In the genomic region with DNA sequence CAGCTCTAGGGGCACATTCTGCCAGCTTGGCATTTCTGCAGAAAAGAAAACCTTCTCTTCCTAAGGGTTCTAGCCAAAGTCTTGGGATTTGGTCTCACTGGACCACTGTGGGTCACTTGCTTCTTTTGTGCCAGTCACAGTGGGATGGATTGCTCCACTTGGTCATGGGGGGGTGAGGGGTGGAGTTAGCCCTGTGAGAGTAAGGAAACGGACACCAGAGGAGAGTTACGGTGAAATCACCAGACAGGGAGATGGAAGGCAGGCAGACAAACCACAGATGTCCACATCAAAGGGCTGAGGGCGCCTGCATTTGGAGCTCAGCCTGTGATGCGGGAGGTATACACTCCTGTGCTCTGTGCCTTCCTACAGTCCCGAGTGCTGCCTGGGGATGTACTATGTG, we compare ENCODE assay signal across 17 cellular contexts. TPM values are rescaled to one million over a fixed set of nuclear protein-coding genes. Genes with fewer than 3 reads are reported as not detected.
A peak's percentile ranks its signal among the peaks of the same experiment; 100 is the strongest.
DNase-seq lines count a peak whose midpoint lies in the region; ATAC-seq, FAIRE-seq and TF ChIP-seq lines count a peak whose summit lies in the region.
"Had no signal": no experiment of that assay in that cellular context is flagged by ENCODE, and none has a peak within 500 bp of the region (broad histone marks: within the 10 kb centered on the region; RNA-seq: fewer than 3 reads in every experiment).

No MANE protein-coding gene starts in this region.

- H3K36me3 ChIP-seq in K562 (ENCODE audit: control insufficient read depth, insufficient read depth, low read length), result no peaks in the 10 kb centered on the region
- H3K36me3 ChIP-seq in transverse colon, result no peaks in the 10 kb centered on the region
- H3K36me3 ChIP-seq: BLaER1, SJSA1 had no signal

- TF ChIP-seq RAD21 in K562 (CRISPR knock-in tag; conservative IDR thresholded peaks at IDR 0.05 in 1 of 2, IDR thresholded peaks at IDR 0.05 in 1 of 2), result no peak

- FAIRE-seq in K562 (lab: Jason Lieb, UNC), result no peak
- FAIRE-seq: HepG2 had no signal

- TF ChIP-seq CTCF in K562 (IDR thresholded peaks at IDR 0.05 in 2 of 3, conservative IDR thresholded peaks at IDR 0.05 in 1 of 3; ENCODE audit: insufficient read depth in 2 of 3, low read depth in 1 of 3, low read length in 3 of 3), result no peak
- no peak for TF ChIP-seq CTCF in transverse colon (IDR thresholded peaks at IDR 0.05)

- no peak overlapping the region for H2AFZ ChIP-seq in K562 (ENCODE audit: low read depth, low read length)

- peaks cover 6% of the 10 kb centered on the region for H3K36me3 Mint-ChIP-seq in T-helper 17 cell (ENCODE audit: low read depth)

- intact Hi-C loops in K562 (cut with micrococcal nuclease), result no loop called here
- intact Hi-C loops in transverse colon (cut with DNase I; ENCODE audit: low total_unique reads), result no loop called here

- TF ChIP-seq POLR2A in K562 (conservative IDR thresholded peaks at IDR 0.05) (no peak), transverse colon (IDR thresholded peaks at IDR 0.05) (no peak)

- H3K9me1 ChIP-seq in K562 (ENCODE audit: control insufficient read depth, insufficient read depth, low read length), result no peaks in the 10 kb centered on the region

- TF ChIP-seq EP300 in K562 (IDR thresholded peaks at IDR 0.05; ENCODE audit: low read length) (no peak), transverse colon (IDR thresholded peaks at IDR 0.05; ENCODE audit: low read depth) (no peak)

- H3K9me3 ChIP-seq in K562 (replicated peaks; ENCODE audit: control insufficient read depth, insufficient read depth, low read depth, low read length), result no peaks in the 10 kb centered on the region; the same call in 1 of the 2 replicates
- peaks cover 0 to 3% of the 10 kb centered on the region in 2 donors for H3K9me3 ChIP-seq in transverse colon
- H3K9me3 ChIP-seq in T-helper 17 cell (ENCODE audit: control insufficient read depth, low read length, poor library complexity, severe bottlenecking), result no peaks in the 10 kb centered on the region

- H3K4me3 ChIP-seq in K562 (no peak overlapping the region), transverse colon (no peak overlapping the region)
- H3K4me3 ChIP-seq: BLaER1, SJSA1 had no signal

- H3K4me1 ChIP-seq in K562 (replicated peaks in 1 of 2; ENCODE audit: control insufficient read depth in 2 of 2, insufficient read depth in 2 of 2, low read length in 2 of 2), result no peaks in the 10 kb centered on the region
- H3K4me1 ChIP-seq in transverse colon, result peaks cover 13 to 20% (median 17%) of the 10 kb centered on the region in 4 donors
- H3K4me1 ChIP-seq: BLaER1, SJSA1 had no signal

- no peak overlapping the region for H3K4me3 Mint-ChIP-seq in T-helper 17 cell

- no peak overlapping the region for H3K9ac ChIP-seq in K562 (ENCODE audit: insufficient read depth in 1 of 2, low read depth in 2 of 2, low read length in 2 of 2)
- H3K9ac ChIP-seq: BLaER1 had no signal

- H4K20me1 ChIP-seq in K562 (replicated peaks; ENCODE audit: control insufficient read depth, insufficient read depth, low read length), result no peaks in the 10 kb centered on the region
- H4K20me1 ChIP-seq: BLaER1 had no signal

- in situ Hi-C loops in K562 (cut with MboI) (no loop called here), transverse colon (cut with MboI; ENCODE audit: low pct_ligation_motif_present in 1 of 4, low pct_unique_long_range_greater_than_20kb in 1 of 4, low sequenced_read_pairs in 3 of 4) (no loop called here)

- peak; percentile 30 for DNase-seq in NCI-H2196 (lab: John Stamatoyannopoulos, UW; ENCODE audit: unreplicated experiment)
- no peak for DNase-seq in K562 (ENCODE audit: extremely low read depth in 1 of 4, low spot score in 3 of 4)
- DNase-seq in midbrain (lab: John Stamatoyannopoulos, UW), result peak; percentile 57
- peak; percentile 19 for DNase-seq in transverse colon
- no peak for DNase-seq in activated CD4-positive, alpha-beta T cell treated with anti-CD3 and anti-CD28 coated beads for 48 hours
- no peak for DNase-seq in T-helper 17 cell
- DNase-seq: DMS 273 treated with DMSO at 0.1 percent for 48 hours, H7, MM.1S, NCI-H1105 treated with DMSO at 0.1 percent for 48 hours, NCI-H187 treated with DMSO at 0.1 percent for 48 hours, RPMI8226 had no signal

- H3K27ac ChIP-seq in K562 (ENCODE audit: extremely low read depth, low read depth, low read length) (no peak overlapping the region), transverse colon (peak overlapping the region in 1 of 4 donors; percentile 48)
- H3K27ac ChIP-seq: BLaER1, SJSA1 had no signal

- 0% methylated on average over 5 of the region's 5 CpGs for WGBS in K562 (ENCODE audit: insufficient coverage, low coverage, missing lambda C conversion rate)
- WGBS in transverse colon (ENCODE audit: low coverage in 1 of 2), 2 donors, result 68% methylated on average over 5 of the region's 5 CpGs; no CpG with 5 or more reads in 1 of the 2 donors

- no TSS peak for BruUV-seq in K562 (replicated peaks; lab: Mats Ljungman, UMichigan)

- no peak overlapping the region for H3K4me2 ChIP-seq in K562 (ENCODE audit: insufficient read depth, low read length)
- H3K4me2 ChIP-seq: BLaER1 had no signal

- CTCF ChIA-PET in K562 (lab: Yijun Ruan, JAX; ENCODE audit: low intra/inter-chr PET ratio), result no interaction called here

- ATAC-seq in K562 (no peak), GM21825 (IDR thresholded peaks at IDR 0.05; ENCODE audit: unreplicated experiment) (no peak), T-helper 17 cell (no peak)
- ATAC-seq: HepG2 had no signal

- peaks cover 0 to 21% of the 10 kb centered on the region in 2 experiments; a peak in 3 of 5 replicates for H3K27me3 ChIP-seq in K562 (ENCODE audit: control insufficient read depth in 2 of 2, insufficient read depth in 2 of 2, low read length in 2 of 2)
- H3K27me3 ChIP-seq in transverse colon, result no peaks in the 10 kb centered on the region
- H3K27me3 ChIP-seq: BLaER1 had no signal

- no peaks in the 10 kb centered on the region for H3K79me2 ChIP-seq in K562 (ENCODE audit: control insufficient read depth, insufficient read depth, low read length)

- peaks cover 6% of the 10 kb centered on the region for H3K4me1 Mint-ChIP-seq in T-helper 17 cell

- H3K27me3 Mint-ChIP-seq in T-helper 17 cell, result no peaks in the 10 kb centered on the region

- H3K27ac Mint-ChIP-seq in T-helper 17 cell, result no peak overlapping the region

- POLR2A ChIA-PET in K562 (lab: Yijun Ruan, JAX), result no interaction called here

RNA-seq across cellular contexts. Expression of gene SGSM1, which starts 10.8 kb away (rescaled TPM):
- total RNA-seq in K562 (2011; cell fraction: chromatin; rRNA removed; ENCODE audit: low replicate concordance), result 0.12 TPM in 1 of 2 replicates, not detected in the other
- not detected in 2 replicates for total RNA-seq in K562 (2011; cell fraction: nucleolus; rRNA removed)
- not detected in 2 replicates for total RNA-seq in K562 (2011; cell fraction: nucleoplasm; rRNA removed)
- total RNA-seq in K562 (2014; rRNA removed), result not detected in 2 replicates
- not detected in 2 replicates for total RNA-seq in K562 (2014; rRNA removed; fragmentation: Illumina TruSeq; extraction: Trizol)
- not detected in 2 replicates for total RNA-seq in K562 (2015; rRNA removed; fragmentation: Illumina TruSeq; extraction: Trizol)
- not detected in 2 replicates for total RNA-seq in K562 (2021)
- 0.01 TPM in 1 of 2 replicates, not detected in the other for polyA plus RNA-seq in K562 (2011; rRNA removed)
- polyA plus RNA-seq in K562 (2011; cell fraction: cytosol; rRNA removed), result 0.03 TPM in 2 replicates
- 0.04 TPM in 1 of 2 replicates, not detected in the other for polyA plus RNA-seq in K562 (2011; cell fraction: nucleus; rRNA removed)
- polyA plus RNA-seq in K562 (2012), result 0.03 TPM in 1 of 2 replicates, not detected in the other
- polyA plus RNA-seq in K562 (2014; fragmentation: Illumina TruSeq; extraction: Trizol), result not detected in 2 replicates
- polyA plus RNA-seq in K562 (2014; fragmentation: Nextera tagmentation; extraction: Ambion mirVana), result not detected
- not detected in 2 replicates for polyA plus RNA-seq in K562 (2014; rRNA removed)
- polyA minus RNA-seq in K562 (2011; rRNA and poly(A)+ RNA removed), result not detected in 2 replicates
- not detected in 2 replicates for polyA minus RNA-seq in K562 (2011; cell fraction: cytosol; rRNA and poly(A)+ RNA removed)
- not detected in 2 replicates for polyA minus RNA-seq in K562 (2011; cell fraction: nucleus; rRNA and poly(A)+ RNA removed)
- total RNA-seq in transverse colon, result 1 to 10 TPM; 2.5 to 6.2 (median 3.7) TPM
- total RNA-seq in T-helper 17 cell, result 1 to 10 TPM in 1 of 2 donors, under 1 TPM in 1; 0.70 to 3.0 TPM
- total RNA-seq: HepG2, SJSA1 had no signal

RNA-seq across cellular contexts. Expression of gene PIWIL3, which starts 42.3 kb away (rescaled TPM):
- total RNA-seq in K562 (2011; cell fraction: chromatin; rRNA removed; ENCODE audit: low replicate concordance), result not detected in 2 replicates
- total RNA-seq in K562 (2011; cell fraction: nucleolus; rRNA removed), result not detected in 2 replicates
- not detected in 2 replicates for total RNA-seq in K562 (2011; cell fraction: nucleoplasm; rRNA removed)
- total RNA-seq in K562 (2014; rRNA removed), result 0.04 TPM in 1 of 2 replicates, not detected in the other
- 0.10 TPM in 1 of 2 replicates, not detected in the other for total RNA-seq in K562 (2014; rRNA removed; fragmentation: Illumina TruSeq; extraction: Trizol)
- total RNA-seq in K562 (2015; rRNA removed; fragmentation: Illumina TruSeq; extraction: Trizol), result 0.04 TPM in 1 of 2 replicates, not detected in the other
- total RNA-seq in K562 (2021), result not detected in 2 replicates
- 0.03 and 0.04 TPM in 2 replicates for polyA plus RNA-seq in K562 (2011; rRNA removed)
- 0.01 TPM in 2 replicates for polyA plus RNA-seq in K562 (2011; cell fraction: cytosol; rRNA removed)
- polyA plus RNA-seq in K562 (2011; cell fraction: nucleus; rRNA removed), result not detected in 2 replicates
- polyA plus RNA-seq in K562 (2012), result 0.04 and 0.06 TPM in 2 replicates
- 0.04 and 0.06 TPM in 2 replicates for polyA plus RNA-seq in K562 (2014; fragmentation: Illumina TruSeq; extraction: Trizol)
- polyA plus RNA-seq in K562 (2014; fragmentation: Nextera tagmentation; extraction: Ambion mirVana), result not detected
- polyA plus RNA-seq in K562 (2014; rRNA removed), result 0.12 TPM in 1 of 2 replicates, not detected in the other
- polyA minus RNA-seq in K562 (2011; rRNA and poly(A)+ RNA removed), result 0.07 TPM in 1 of 2 replicates, not detected in the other
- not detected in 2 replicates for polyA minus RNA-seq in K562 (2011; cell fraction: cytosol; rRNA and poly(A)+ RNA removed)
- not detected in 2 replicates for polyA minus RNA-seq in K562 (2011; cell fraction: nucleus; rRNA and poly(A)+ RNA removed)
- not detected for total RNA-seq in transverse colon
- not detected for total RNA-seq in T-helper 17 cell
- total RNA-seq: HepG2, NCI-H460, SJSA1 had no signal
- polyA plus RNA-seq: HepG2 had no signal

Comparison
In these comparisons a context has a peak if more than half of its experiments do, and no peak if none do; other contexts are left out.
1. DNase-seq: peak in NCI-H2196 (single experiment), midbrain (single experiment) and transverse colon (single experiment); none in K562 (0 of 4), activated CD4-positive, alpha-beta T cell treated with anti-CD3 and anti-CD28 coated beads for 48 hours (single experiment) and T-helper 17 cell (0 of 3).